In genomic region chr15:50355980-50356379, GRCh38 we compare ENCODE assay signal across 8 cellular contexts. TPM values are rescaled to one million over a fixed set of nuclear protein-coding genes. Genes with fewer than 3 reads are reported as not detected.
A peak's percentile ranks its signal among the peaks of the same experiment; 100 is the strongest.
DNase-seq lines count a peak whose midpoint lies in the region; ATAC-seq and TF ChIP-seq lines count a peak whose summit lies in the region.

No MANE protein-coding gene starts in this region.

- peak overlapping the region; percentile 100 for H3K9ac ChIP-seq in KMS-11

- peak overlapping the region; percentile 81 for H3K4me2 ChIP-seq in KMS-11

- H3K9me3 ChIP-seq in BE2C, result no peaks in the 10 kb centered on the region

- intact Hi-C loops in dendritic cell treated with granulocyte-macrophage colony-stimulating factor and Interleukin-4, amounts not matched to agents 40 ng/mL and 50 ng/mL, for 4 days (cut with micrococcal nuclease), result loop anchor here (1.0 to 10.0 kb wide), 3 partner anchors 36 to 529 kb away; partner anchors contain the start of gene USP8

- ATAC-seq in naive B cell (ENCODE audit: low read depth in 2 of 2) (no peak), HG02885 (IDR thresholded peaks at IDR 0.05; ENCODE audit: poor library complexity, unreplicated experiment) (no peak)

- H3K9me3 Mint-ChIP-seq in dendritic cell treated with granulocyte-macrophage colony-stimulating factor and Interleukin-4, amounts not matched to agents 40 ng/mL and 50 ng/mL, for 4 days, result no peaks in the 10 kb centered on the region
- H3K9me3 Mint-ChIP-seq in naive B cell, result no peaks in the 10 kb centered on the region

- no peaks in the 10 kb centered on the region for H4K20me1 ChIP-seq in KMS-11 (ENCODE audit: insufficient read depth)

- H3K79me2 ChIP-seq in KMS-11 (ENCODE audit: insufficient read depth, low read depth), result peaks cover 64% of the 10 kb centered on the region

- H3K4me3 ChIP-seq in BE2C (ENCODE audit: low read depth, low read length), result peak overlapping the region; percentile 99
- H3K4me3 ChIP-seq in KMS-11 (IDR thresholded peaks at IDR 0.05; ENCODE audit: insufficient read depth, low read depth, low read length), result peak overlapping the region; percentile 35

- TF ChIP-seq CTCF in BE2C (IDR thresholded peaks at IDR 0.05; ENCODE audit: low read depth, low read length) (no peak), KMS-11 (conservative IDR thresholded peaks at IDR 0.05; ENCODE audit: low read depth, low read length) (no peak)

- peak overlapping the region; percentile 90 for H3K4me3 Mint-ChIP-seq in dendritic cell treated with granulocyte-macrophage colony-stimulating factor and Interleukin-4, amounts not matched to agents 40 ng/mL and 50 ng/mL, for 4 days
- peak overlapping the region; percentile 93 to 99 (median 96) for H3K4me3 Mint-ChIP-seq in naive B cell

- H2AFZ ChIP-seq in KMS-11 (ENCODE audit: low read depth), result peak overlapping the region; percentile 80; the same call in 1 of the 2 replicates

- DNase-seq in BE2C (no peak), naive B cell (no peak), NCI-H1048 (lab: John Stamatoyannopoulos, UW) (no peak), dedifferentiated amniotic fluid mesenchymal stem cell (ENCODE audit: extremely low spot score) (no peak), hippocampal formation (lab: John Stamatoyannopoulos, UW) (no peak)

- peaks cover 65% of the 10 kb centered on the region for H3K36me3 Mint-ChIP-seq in dendritic cell treated with granulocyte-macrophage colony-stimulating factor and Interleukin-4, amounts not matched to agents 40 ng/mL and 50 ng/mL, for 4 days (ENCODE audit: low read depth)
- peaks cover 15 to 17% of the 10 kb centered on the region in 2 donors for H3K36me3 Mint-ChIP-seq in naive B cell

- H3K27me3 Mint-ChIP-seq in dendritic cell treated with granulocyte-macrophage colony-stimulating factor and Interleukin-4, amounts not matched to agents 40 ng/mL and 50 ng/mL, for 4 days, result no peaks in the 10 kb centered on the region
- H3K27me3 Mint-ChIP-seq in naive B cell, result peaks cover 0 to 4% (median 0%) of the 10 kb centered on the region in 3 donors

- H3K27me3 ChIP-seq in BE2C (no peaks in the 10 kb centered on the region), KMS-11 (ENCODE audit: insufficient read depth, low read depth) (no peaks in the 10 kb centered on the region)

- H3K4me1 ChIP-seq in BE2C, result no peaks in the 10 kb centered on the region
- peaks cover 30% of the 10 kb centered on the region for H3K4me1 ChIP-seq in KMS-11 (ENCODE audit: low read depth, poor library complexity, severe bottlenecking)

- H3K27ac Mint-ChIP-seq in dendritic cell treated with granulocyte-macrophage colony-stimulating factor and Interleukin-4, amounts not matched to agents 40 ng/mL and 50 ng/mL, for 4 days, result peak overlapping the region; percentile 99
- peak overlapping the region; percentile 67 to 100 (median 100) for H3K27ac Mint-ChIP-seq in naive B cell

- peaks cover 43% of the 10 kb centered on the region for H3K4me1 Mint-ChIP-seq in dendritic cell treated with granulocyte-macrophage colony-stimulating factor and Interleukin-4, amounts not matched to agents 40 ng/mL and 50 ng/mL, for 4 days (ENCODE audit: low read depth)
- peaks cover 34 to 57% (median 43%) of the 10 kb centered on the region in 3 donors for H3K4me1 Mint-ChIP-seq in naive B cell

- H3K27ac ChIP-seq in KMS-11, result peak overlapping the region; percentile 97

- H3K36me3 ChIP-seq in BE2C, result peaks cover 46% of the 10 kb centered on the region
- H3K36me3 ChIP-seq in KMS-11 (ENCODE audit: insufficient read depth), result no peaks in the 10 kb centered on the region

RNA-seq across cellular contexts. Expression of gene GABPB1, which starts 1.0 kb away (rescaled TPM):
- 10.5 TPM for polyA plus RNA-seq in BE2C (2012; ENCODE audit: insufficient read depth, insufficient read length, low read depth)
- 10 to 100 TPM; 40.1 to 67.8 (median 48.2) TPM for polyA plus RNA-seq in naive B cell (ENCODE audit: low read depth in 6 of 6)
